In genomic region chr17:50949128-50950001, GRCh38 we compare ENCODE assay signal across 2 cellular contexts.
TF ChIP-seq lines count a peak whose summit lies in the region.

No MANE protein-coding gene starts in this region.

TF ChIP-seq in IMR-90, 13 proteins besides CTCF, POLR2A, EP300 and RAD21:
- TF ChIP-seq MAZ (IDR thresholded peaks at IDR 0.05; ENCODE audit: borderline replicate concordance, low read depth, low read length) (no peak), MXI1 (IDR thresholded peaks at IDR 0.05; ENCODE audit: borderline replicate concordance, low read depth, low read length) (no peak), BHLHE40 (IDR thresholded peaks at IDR 0.05; ENCODE audit: low read depth, low read length) (no peak), FOS (IDR thresholded peaks at IDR 0.05; ENCODE audit: low read depth, low read length) (no peak), SMC3 (IDR thresholded peaks at IDR 0.05; ENCODE audit: low read depth, low read length) (no peak)

TF ChIP-seq in HepG2, 621 proteins besides CTCF, POLR2A, EP300 and RAD21:
- TF ChIP-seq ZNF224 (CRISPR knock-in tag; IDR thresholded peaks at IDR 0.05) (no peak), PCBP1 (IDR thresholded peaks at IDR 0.05; ENCODE audit: borderline replicate concordance, low read depth, low read length) (0 out of 2 replicates have a peak, but pooled peaks have one; percentile 30), ZNF235 (CRISPR knock-in tag; IDR thresholded peaks at IDR 0.05; ENCODE audit: borderline replicate concordance) (no peak), CEBPG (CRISPR knock-in tag; IDR thresholded peaks at IDR 0.05) (no peak), THRA (CRISPR knock-in tag; IDR thresholded peaks at IDR 0.05; ENCODE audit: borderline replicate concordance) (no peak), YEATS4 (CRISPR knock-in tag; IDR thresholded peaks at IDR 0.05; ENCODE audit: borderline replicate concordance) (0 out of 2 replicates have a peak, but pooled peaks have one; percentile 0), DZIP1 (CRISPR knock-in tag; IDR thresholded peaks at IDR 0.05) (0 out of 2 replicates have a peak, but pooled peaks have one; percentile 60), ZNF792 (CRISPR knock-in tag; IDR thresholded peaks at IDR 0.05) (no peak), NBN (conservative IDR thresholded peaks at IDR 0.05) (no peak), ZBTB39 (CRISPR knock-in tag; IDR thresholded peaks at IDR 0.05) (peak; percentile 16; the same call in 1 of the 2 replicates), ZNF552 (CRISPR knock-in tag; IDR thresholded peaks at IDR 0.05; ENCODE audit: borderline replicate concordance) (peak; percentile 45; the same call in 1 of the 2 replicates), CAMTA2 (CRISPR knock-in tag; IDR thresholded peaks at IDR 0.05; ENCODE audit: borderline replicate concordance) (no peak), ZBTB1 (CRISPR knock-in tag; IDR thresholded peaks at IDR 0.05; ENCODE audit: borderline replicate concordance) (no peak), ZNF362 (CRISPR knock-in tag; IDR thresholded peaks at IDR 0.05; ENCODE audit: borderline replicate concordance) (no peak), ZNF333 (CRISPR knock-in tag; IDR thresholded peaks at IDR 0.05; ENCODE audit: borderline replicate concordance) (no peak; the same call in 1 of the 2 replicates), SSRP1 (CRISPR knock-in tag; IDR thresholded peaks at IDR 0.05) (no peak), ZBTB20 (CRISPR knock-in tag; IDR thresholded peaks at IDR 0.05; ENCODE audit: borderline replicate concordance, low read depth) (0 out of 2 replicates have a peak, but pooled peaks have one; percentile 5), ZFP1 (CRISPR knock-in tag; IDR thresholded peaks at IDR 0.05) (no peak), TARDBP (CRISPR knock-in tag; IDR thresholded peaks at IDR 0.05) (peak; percentile 13; the same call in 1 of the 2 replicates), SP4 (CRISPR knock-in tag; IDR thresholded peaks at IDR 0.05) (0 out of 2 replicates have a peak, but pooled peaks have one; percentile 4), ZFY (CRISPR knock-in tag; IDR thresholded peaks at IDR 0.05) (peak; percentile 6; the same call in 1 of the 2 replicates), PHF5A (CRISPR knock-in tag; IDR thresholded peaks at IDR 0.05; ENCODE audit: low read depth, unreplicated experiment) (no peak), ZNF746 (CRISPR knock-in tag; IDR thresholded peaks at IDR 0.05) (0 out of 2 replicates have a peak, but pooled peaks have one; percentile 12), MAX (IDR thresholded peaks at IDR 0.05) (peak; percentile 10; the same call in 1 of the 2 replicates), PATZ1 (CRISPR knock-in tag; IDR thresholded peaks at IDR 0.05) (no peak), BRCA1 (CRISPR knock-in tag; IDR thresholded peaks at IDR 0.05) (no peak), KLF12 (CRISPR knock-in tag; IDR thresholded peaks at IDR 0.05; ENCODE audit: borderline replicate concordance) (no peak), ZBTB4 (CRISPR knock-in tag; IDR thresholded peaks at IDR 0.05; ENCODE audit: borderline replicate concordance) (peak; percentile 29; the same call in 1 of the 2 replicates), ELK4 (CRISPR knock-in tag; IDR thresholded peaks at IDR 0.05; ENCODE audit: borderline replicate concordance) (no peak), PAF1 (CRISPR knock-in tag; IDR thresholded peaks at IDR 0.05) (no peak), MED13 (CRISPR knock-in tag; IDR thresholded peaks at IDR 0.05) (no peak), ZNF572 (CRISPR knock-in tag; IDR thresholded peaks at IDR 0.05) (0 out of 2 replicates have a peak, but pooled peaks have one; percentile 51), POLR2G (IDR thresholded peaks at IDR 0.05; ENCODE audit: low read depth, low read length) (0 out of 2 replicates have a peak, but pooled peaks have one; percentile 26), HOXA7 (CRISPR knock-in tag; IDR thresholded peaks at IDR 0.05) (no peak), IKZF1 (IDR thresholded peaks at IDR 0.05) (no peak), RBM39 (IDR thresholded peaks at IDR 0.05; ENCODE audit: low read depth, low read length, poor library complexity, severe bottlenecking) (peak; percentile 29), NFAT5 (CRISPR knock-in tag; IDR thresholded peaks at IDR 0.05) (no peak), SIX4 (CRISPR knock-in tag; IDR thresholded peaks at IDR 0.05) (no peak), ATF7-NPFF (CRISPR knock-in tag; IDR thresholded peaks at IDR 0.05; ENCODE audit: low read depth) (0 out of 2 replicates have a peak, but pooled peaks have one; percentile 1)
